In the genomic region with DNA sequence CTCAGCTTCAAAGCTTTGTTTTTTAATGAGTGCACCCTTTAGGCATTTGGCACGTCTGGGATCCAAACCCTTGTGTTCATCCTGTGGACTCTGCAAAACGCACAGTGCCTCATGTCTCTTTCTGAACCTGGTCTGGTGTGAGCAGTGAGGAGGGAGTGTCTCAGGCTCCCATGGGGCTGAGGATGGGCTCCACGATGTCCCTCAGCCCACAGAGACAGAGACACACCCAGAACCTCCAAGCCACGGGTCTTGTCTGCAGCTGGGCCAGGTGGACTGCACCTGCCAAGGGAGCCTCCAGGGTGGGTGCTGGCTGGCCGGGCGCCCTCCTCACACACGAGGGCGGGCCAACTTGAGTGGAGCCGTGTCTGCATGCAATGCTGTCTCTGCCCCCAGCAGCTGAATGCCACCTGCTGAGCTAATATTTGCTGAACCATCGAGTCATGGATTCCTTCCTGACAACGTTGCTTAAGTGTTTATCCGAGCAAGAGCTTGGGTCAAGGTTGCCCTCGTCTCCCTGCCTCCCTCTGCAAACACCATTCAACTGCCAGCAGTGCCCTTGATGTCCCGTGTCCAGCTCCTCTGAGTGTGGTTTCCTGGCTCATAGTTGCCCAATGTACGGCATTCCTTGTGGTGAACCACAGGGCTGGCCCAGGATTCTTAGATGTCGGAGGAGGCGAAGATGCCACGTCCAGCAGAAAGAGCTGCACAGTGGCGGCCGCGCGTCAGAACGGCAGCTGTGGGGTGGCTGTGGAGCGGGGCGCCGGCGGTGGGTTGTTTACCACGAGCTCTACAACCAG, we compare ENCODE assay signal across 10 cellular contexts. TPM values are rescaled to one million over a fixed set of nuclear protein-coding genes. Genes with fewer than 3 reads are reported as not detected.
DNase-seq lines count a peak whose midpoint lies in the region; ATAC-seq and TF ChIP-seq lines count a peak whose summit lies in the region.
"Had no signal": no experiment of that assay in that cellular context is flagged by ENCODE, and none has a peak within 500 bp of the region (broad histone marks: within the 10 kb centered on the region; RNA-seq: fewer than 3 reads in every experiment).

No MANE protein-coding gene starts in this region.

- ATAC-seq in GM18517 (IDR thresholded peaks at IDR 0.05; ENCODE audit: unreplicated experiment): no peak
- ATAC-seq: activated T-helper 17 cell treated with anti-CD3 and anti-CD28 coated beads, Interleukin-2, amount 50 U/mL, for 72 hours had no signal

- TF ChIP-seq CTCF in AG09319 (IDR thresholded peaks at IDR 0.05; ENCODE audit: low read depth, low read length): no peak
- TF ChIP-seq CTCF in kidney epithelial cell (IDR thresholded peaks at IDR 0.05; ENCODE audit: insufficient read depth, low read length, poor library complexity, severe bottlenecking): no peak
- no peak for TF ChIP-seq CTCF in MM.1S (IDR thresholded peaks at IDR 0.05; ENCODE audit: low read length)

- H3K4me3 ChIP-seq in kidney epithelial cell (ENCODE audit: low read depth, low read length) (no peak overlapping the region), MM.1S (ENCODE audit: low read length) (no peak overlapping the region)
- H3K4me3 ChIP-seq: uterus had no signal

- no peaks in the 10 kb centered on the region for H3K9me3 ChIP-seq in MM.1S (replicated peaks; ENCODE audit: insufficient read depth, low read length)
- H3K9me3 ChIP-seq: uterus had no signal

- H3K27me3 ChIP-seq in kidney epithelial cell (ENCODE audit: control insufficient read depth, insufficient read depth, low read length): peaks cover 8% of the 10 kb centered on the region
- H3K27me3 ChIP-seq in MM.1S (replicated peaks; ENCODE audit: insufficient read depth, low read length): peaks cover 5% of the 10 kb centered on the region
- H3K27me3 ChIP-seq: uterus had no signal

- no peak overlapping the region for H3K27ac ChIP-seq in MM.1S (ENCODE audit: low read length)
- H3K27ac ChIP-seq: uterus had no signal

- no peak overlapping the region for H2AFZ ChIP-seq in MM.1S (ENCODE audit: low read length)

- H3K36me3 ChIP-seq in kidney epithelial cell (ENCODE audit: control insufficient read depth, insufficient read depth, low read length) (no peaks in the 10 kb centered on the region), MM.1S (replicated peaks; ENCODE audit: insufficient read depth, low read length) (no peaks in the 10 kb centered on the region)
- H3K36me3 ChIP-seq: uterus had no signal

- in situ Hi-C loops in SK-MEL-5 (cut with HindIII; ENCODE audit: low pct_unique_long_range_greater_than_20kb, low sequenced_read_pairs): no loop called here

- H3F3A ChIP-seq in MM.1S (ENCODE audit: insufficient read depth, low read length): no peaks in the 10 kb centered on the region

- no peak overlapping the region for H3K9ac ChIP-seq in MM.1S (ENCODE audit: low read length)

- no peaks in the 10 kb centered on the region for H3K79me2 ChIP-seq in MM.1S (ENCODE audit: low read length)

- H3K4me2 ChIP-seq in MM.1S (ENCODE audit: low read depth, low read length): no peak overlapping the region

- H3K4me1 ChIP-seq in MM.1S (ENCODE audit: low read length): no peaks in the 10 kb centered on the region
- H3K4me1 ChIP-seq: uterus had no signal

- H3K9me2 ChIP-seq in MM.1S (replicated peaks; ENCODE audit: insufficient read depth, low read length): no peaks in the 10 kb centered on the region

- no peaks in the 10 kb centered on the region for H4K20me1 ChIP-seq in MM.1S (ENCODE audit: insufficient read depth, low read length)

- DNase-seq in AG09319 (ENCODE audit: extremely low read depth, low read depth): peak; percentile 40
- peak; percentile 92 for DNase-seq in HK-2 (ENCODE audit: unreplicated experiment)
- peak; percentile 70 for DNase-seq in SK-MEL-5 (ENCODE audit: low read depth, low spot score)
- DNase-seq in kidney epithelial cell (ENCODE audit: low read depth): peak; percentile 96
- DNase-seq in stimulated activated CD4-positive, alpha-beta T cell treated with anti-CD3 and anti-CD28 coated beads, Interleukin-2, amount 100 ng/mL, for 48 hours: no peak
- no peak for DNase-seq in T-helper 1 cell
- no peak for DNase-seq in MM.1S

RNA-seq across cellular contexts. Expression of a gene that starts 31.4 kb away (rescaled TPM):
- total RNA-seq in SK-MEL-5 (2014; rRNA removed; shearing (Covaris generic)): 47.5 and 50.6 TPM in 2 replicates
- polyA plus RNA-seq in SK-MEL-5 (2015; cell fraction: cytosol; rRNA removed): 79.3 and 98.1 TPM in 2 replicates
- polyA plus RNA-seq in SK-MEL-5 (2015; cell fraction: nucleus; rRNA removed): 114 and 171 TPM in 2 replicates
- 80.9 and 87.6 TPM in 2 replicates for total RNA-seq in kidney epithelial cell

Comparison
In these comparisons a context has a peak if more than half of its experiments do, and no peak if none do; other contexts are left out.
1. DNase-seq: peak in AG09319 (single experiment), HK-2 (single experiment), SK-MEL-5 (single experiment) and kidney epithelial cell (single experiment); none in stimulated activated CD4-positive, alpha-beta T cell treated with anti-CD3 and anti-CD28 coated beads, Interleukin-2, amount 100 ng/mL, for 48 hours (0 of 2), T-helper 1 cell (0 of 5) and MM.1S (single experiment).